Comparison of ENCODE assay signal across 8 cellular contexts in the genomic region with DNA sequence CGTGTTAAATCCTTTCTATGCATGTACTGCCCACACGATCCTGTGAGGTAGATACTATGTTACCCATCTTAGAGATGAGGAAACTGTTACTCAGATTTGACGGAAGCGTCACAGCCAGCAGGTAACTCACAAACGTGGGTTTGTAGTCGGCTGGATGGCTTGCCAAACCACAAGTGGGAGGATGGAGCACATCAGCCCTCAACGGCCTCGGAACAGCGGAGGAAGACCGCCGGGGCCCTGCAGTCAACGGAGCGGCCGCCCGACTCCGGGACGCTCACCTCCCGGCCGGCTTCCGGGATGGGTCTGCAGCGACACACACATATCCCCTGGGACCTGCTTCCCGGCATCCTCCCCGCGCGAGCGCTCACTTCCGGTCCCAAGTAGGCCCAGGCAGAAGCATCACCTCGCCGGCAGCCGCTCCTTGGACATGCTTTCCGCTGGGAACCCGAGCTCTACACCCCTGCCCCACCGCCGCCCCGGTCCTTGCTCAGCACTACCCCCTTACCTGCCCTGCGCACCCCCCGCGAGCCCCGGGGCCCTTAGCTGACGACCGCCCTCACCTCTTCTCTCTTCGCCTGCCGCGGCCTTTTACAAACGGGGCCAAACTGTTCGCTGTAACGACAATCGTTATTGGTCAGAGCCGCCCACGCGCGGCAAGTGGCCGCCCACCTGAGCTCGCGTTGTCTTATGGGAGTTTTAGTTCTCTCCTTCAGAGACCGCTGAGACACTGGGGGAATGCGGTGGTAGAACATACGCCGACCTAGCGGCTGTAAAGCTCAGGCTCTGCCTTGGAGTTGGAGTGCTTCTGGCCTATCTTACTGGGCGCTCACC. TPM values are rescaled to one million over a fixed set of nuclear protein-coding genes. Genes with fewer than 3 reads are reported as not detected.
DNase-seq lines count a peak whose midpoint lies in the region; ATAC-seq and TF ChIP-seq lines count a peak whose summit lies in the region.

A gene (minus strand): TSS at position 607 of the 831 bp plus-strand sequence. CDS start 9,034 bp downstream, outside the sequence.

- ATAC-seq in HG02885 (IDR thresholded peaks at IDR 0.05; ENCODE audit: poor library complexity, unreplicated experiment) (peak; percentile 85), T-helper 17 cell (peak; percentile 87)

- H3K4me1 ChIP-seq in left ventricle myocardium inferior (peaks cover 18% of the 10 kb centered on the region), prostate gland (replicated peaks) (no peaks in the 10 kb centered on the region), urinary bladder (ENCODE audit: insufficient read depth) (no peaks in the 10 kb centered on the region)

- H3K4me1 Mint-ChIP-seq in T-helper 17 cell: peaks cover 13% of the 10 kb centered on the region

- intact Hi-C loops in left ventricle myocardium inferior (cut with micrococcal nuclease) (no loop called here), prostate gland (cut with DNase I) (loop anchor here (5.0 to 10.0 kb wide), 3 partner anchors 103 to 278 kb away; a partner anchor contains a TSS)

- H3K4me3 ChIP-seq in left ventricle myocardium inferior: peak within 1 kb of the TSS; percentile 84
- H3K4me3 ChIP-seq in prostate gland: peak within 1 kb of the TSS; percentile 62 to 77
- peak within 1 kb of the TSS; percentile 69 for H3K4me3 ChIP-seq in urinary bladder (ENCODE audit: low read depth, low read length)

- no peaks in the 10 kb centered on the region for H3K36me3 ChIP-seq in left ventricle myocardium inferior
- H3K36me3 ChIP-seq in prostate gland: no peaks in the 10 kb centered on the region
- H3K36me3 ChIP-seq in urinary bladder (ENCODE audit: insufficient read depth): no peaks in the 10 kb centered on the region

- DNase-seq in NCI-H1694 treated with DMSO at 0.1 percent for 48 hours (lab: John Stamatoyannopoulos, UW) (peak; percentile 98), T-helper 17 cell (peak; percentile 83 to 90 (median 87)), amygdala (lab: John Stamatoyannopoulos, UW) (peak; percentile 74 to 100 (median 96)), left ventricle myocardium inferior (peak; percentile 95), prostate gland (ENCODE audit: low spot score) (peak; percentile 96)

- H3K9me3 ChIP-seq in T-helper 17 cell (ENCODE audit: control insufficient read depth, low read length, poor library complexity, severe bottlenecking) (no peaks in the 10 kb centered on the region), left ventricle myocardium inferior (replicated peaks) (no peaks in the 10 kb centered on the region), prostate gland (no peaks in the 10 kb centered on the region)

- TF ChIP-seq POLR2A in GM15510 (IDR thresholded peaks at IDR 0.05; ENCODE audit: borderline replicate concordance, extremely low read depth, insufficient read length): peak; percentile 99
- peak; percentile 79 for TF ChIP-seq POLR2A in prostate gland (IDR thresholded peaks at IDR 0.05)

- H3K27me3 Mint-ChIP-seq in T-helper 17 cell: no peaks in the 10 kb centered on the region

- peak within 1 kb of the TSS; percentile 98 for H3K27ac ChIP-seq in left ventricle myocardium inferior (replicated peaks)
- peak within 1 kb of the TSS; percentile 97 to 98 for H3K27ac ChIP-seq in prostate gland
- H3K27ac ChIP-seq in urinary bladder (ENCODE audit: low read depth): peak within 1 kb of the TSS; percentile 99

- under 1% methylated on average over 61 of the region's 61 CpGs for WGBS in prostate gland
- under 1% methylated on average over 61 of the region's 61 CpGs for WGBS in urinary bladder

- no peaks in the 10 kb centered on the region for H3K27me3 ChIP-seq in left ventricle myocardium inferior (ENCODE audit: low read depth)
- H3K27me3 ChIP-seq in prostate gland (replicated peaks; ENCODE audit: insufficient read depth): no peaks in the 10 kb centered on the region

- H3K36me3 Mint-ChIP-seq in T-helper 17 cell (ENCODE audit: low read depth): no peaks in the 10 kb centered on the region

- TF ChIP-seq CTCF in left ventricle myocardium inferior (IDR thresholded peaks at IDR 0.05; ENCODE audit: borderline replicate concordance) (peak; percentile 19), prostate gland (IDR thresholded peaks at IDR 0.05) (peak in 1 of 4 experiments; percentile 8)

- H3K4me3 Mint-ChIP-seq in T-helper 17 cell: peak within 1 kb of the TSS; percentile 99

- peak within 1 kb of the TSS; percentile 99 for H3K27ac Mint-ChIP-seq in T-helper 17 cell

RNA-seq across cellular contexts. Expression of the gene that starts here (rescaled TPM):
- total RNA-seq in T-helper 17 cell (10 to 100 TPM; 13.7 to 18.1 TPM), left ventricle myocardium inferior (14.6 TPM), prostate gland (10 to 100 TPM; 23.6 to 27.9 TPM), urinary bladder (19.1 TPM)
- 12.7 TPM for polyA plus RNA-seq in urinary bladder

Comparison
In these comparisons a context has a peak if more than half of its experiments do, and no peak if none do; other contexts are left out.
1. Peak in every context shown above with its lines: DNase-seq, ATAC-seq, H3K4me3 ChIP-seq and H3K27ac ChIP-seq.